Comparison of ENCODE assay signal across 18 cellular contexts in genomic region chr21:44321846-44322450, GRCh38. TPM values are rescaled to one million over a fixed set of nuclear protein-coding genes. Genes with fewer than 3 reads are reported as not detected.
DNase-seq lines count a peak whose midpoint lies in the region; ATAC-seq, FAIRE-seq and TF ChIP-seq lines count a peak whose summit lies in the region.
"Had no signal": no experiment of that assay in that cellular context is flagged by ENCODE, and none has a peak within 500 bp of the region (broad histone marks: within the 10 kb centered on the region; RNA-seq: fewer than 3 reads in every experiment).

No MANE protein-coding gene starts in this region.

- H2BK15ac ChIP-seq in H9 (ENCODE audit: low read depth, low read length), result no peak overlapping the region

- no peaks in the 10 kb centered on the region for H3K27me3 ChIP-seq in H9 (ENCODE audit: insufficient read depth, low read length)
- H3K27me3 ChIP-seq in K562 (ENCODE audit: control insufficient read depth in 2 of 2, insufficient read depth in 2 of 2, low read length in 2 of 2), result no peaks in the 10 kb centered on the region
- no peaks in the 10 kb centered on the region for H3K27me3 ChIP-seq in breast epithelium

- intact Hi-C loops in activated naive CD4-positive, alpha-beta T cell treated with anti-CD3 and anti-CD28 coated beads for 36 hours (cut with micrococcal nuclease), result no loop called here
- intact Hi-C loops in K562 (cut with micrococcal nuclease), result no loop called here
- intact Hi-C loops in breast epithelium (cut with DNase I; ENCODE audit: low total_unique reads), result no loop called here

- no peak overlapping the region for H3K4me3 Mint-ChIP-seq in activated naive CD4-positive, alpha-beta T cell treated with anti-CD3 and anti-CD28 coated beads for 36 hours
- H3K4me3 Mint-ChIP-seq in H9, result no peak overlapping the region
- H3K4me3 Mint-ChIP-seq: CD4-positive, alpha-beta T cell had no signal

- no peaks in the 10 kb centered on the region for H3K4me1 Mint-ChIP-seq in activated naive CD4-positive, alpha-beta T cell treated with anti-CD3 and anti-CD28 coated beads for 36 hours (ENCODE audit: low read depth)
- H3K4me1 Mint-ChIP-seq in H9, result no peaks in the 10 kb centered on the region

- POLR2A ChIA-PET in K562 (lab: Yijun Ruan, JAX), result interaction anchor here (0.6 to 1.2 kb wide), 2 partner anchors 10 to 1302 kb away, joined by 5 to 7 read pairs; no protein-coding TSS in a partner anchor

- H2BK20ac ChIP-seq in H9 (ENCODE audit: low read depth, low read length, poor library complexity, severe bottlenecking), result no peak overlapping the region

- H3K27ac ChIP-seq in H9 (ENCODE audit: insufficient read length, low read depth, low read length) (no peak overlapping the region), K562 (ENCODE audit: extremely low read depth, low read depth, low read length) (no peak overlapping the region), breast epithelium (no peak overlapping the region)
- H3K27ac ChIP-seq: 22Rv1, A549, C4-2B had no signal

- in situ Hi-C loops in K562 (cut with MboI), result no loop called here

- TF ChIP-seq CTCF in H9 (conservative IDR thresholded peaks at IDR 0.05) (peak; percentile 16; the same call in 2 of the 3 replicates), K562 (IDR thresholded peaks at IDR 0.05 in 2 of 3, conservative IDR thresholded peaks at IDR 0.05 in 1 of 3; ENCODE audit: insufficient read depth in 2 of 3, low read depth in 1 of 3, low read length in 3 of 3) (no peak), breast epithelium (IDR thresholded peaks at IDR 0.05) (no peak)

- CTCF ChIA-PET in activated naive CD4-positive, alpha-beta T cell treated with anti-CD3 and anti-CD28 coated beads for 36 hours (lab: Charles Lee), result no interaction called here
- CTCF ChIA-PET in K562 (lab: Yijun Ruan, JAX; ENCODE audit: low intra/inter-chr PET ratio), result no interaction called here

- peaks cover 84% of the 10 kb centered on the region; the same call in 2 of the 3 replicates for H3K36me3 ChIP-seq in K562 (ENCODE audit: control insufficient read depth, insufficient read depth, low read length)
- H3K36me3 ChIP-seq in breast epithelium, result peaks cover 8% of the 10 kb centered on the region

- TF ChIP-seq EP300 in K562 (IDR thresholded peaks at IDR 0.05; ENCODE audit: low read length), result no peak

- no peaks in the 10 kb centered on the region for H3K4me1 ChIP-seq in H9 (ENCODE audit: insufficient read depth, low read length)
- peaks cover 0 to 30% of the 10 kb centered on the region in 2 experiments; a peak in 1 of 5 replicates for H3K4me1 ChIP-seq in K562 (replicated peaks in 1 of 2; ENCODE audit: control insufficient read depth in 2 of 2, insufficient read depth in 2 of 2, low read length in 2 of 2)
- H3K4me1 ChIP-seq in breast epithelium, result no peaks in the 10 kb centered on the region
- H3K4me1 ChIP-seq: A549 had no signal

- H3K27me3 Mint-ChIP-seq in activated naive CD4-positive, alpha-beta T cell treated with anti-CD3 and anti-CD28 coated beads for 36 hours (ENCODE audit: low read depth), result no peaks in the 10 kb centered on the region
- H3K27me3 Mint-ChIP-seq in H9 (ENCODE audit: low read depth), result no peaks in the 10 kb centered on the region
- H3K27me3 Mint-ChIP-seq: CD4-positive, alpha-beta T cell had no signal

- no CpG with 5 or more reads among the region's 23 CpGs for WGBS in H9 (ENCODE audit: extremely low coverage, insufficient read length, low lambda C conversion rate)
- 93% methylated on average over 19 of the region's 23 CpGs for WGBS in K562 (ENCODE audit: insufficient coverage, low coverage, missing lambda C conversion rate)

- H3T11ph ChIP-seq in H9 (ENCODE audit: low read length), result no peak overlapping the region

- no peak overlapping the region for H2BK120ac ChIP-seq in H9 (ENCODE audit: low read depth, low read length, poor library complexity, severe bottlenecking)

- H2AFZ ChIP-seq in H9 (ENCODE audit: low read length) (no peak overlapping the region), K562 (ENCODE audit: low read depth, low read length) (no peak overlapping the region)

- H3K9ac ChIP-seq in H9 (ENCODE audit: extremely low read depth, insufficient read length, low read length) (no peak overlapping the region), K562 (ENCODE audit: insufficient read depth in 1 of 2, low read depth in 2 of 2, low read length in 2 of 2) (peak overlapping the region in 1 of 2 experiments; percentile 2; a peak in 1 of 4 replicates)

- no peaks in the 10 kb centered on the region for H4K20me1 ChIP-seq in H9 (ENCODE audit: control insufficient read depth, insufficient read depth, insufficient read length)
- 0 out of 2 replicates have a peak, but pooled peaks cover 5% of the 10 kb centered on the region for H4K20me1 ChIP-seq in K562 (replicated peaks; ENCODE audit: control insufficient read depth, insufficient read depth, low read length)

- H3K9me3 Mint-ChIP-seq in activated naive CD4-positive, alpha-beta T cell treated with anti-CD3 and anti-CD28 coated beads, Interleukin-2, amount 50 U/mL, for 72 hours, result no peaks in the 10 kb centered on the region
- no peaks in the 10 kb centered on the region for H3K9me3 Mint-ChIP-seq in activated naive CD4-positive, alpha-beta T cell treated with anti-CD3 and anti-CD28 coated beads for 36 hours
- no peaks in the 10 kb centered on the region for H3K9me3 Mint-ChIP-seq in H9
- H3K9me3 Mint-ChIP-seq: CD4-positive, alpha-beta T cell had no signal

- no peak for DNase-seq in activated naive CD4-positive, alpha-beta T cell treated with anti-CD3 and anti-CD28 coated beads, Interleukin-2, amount 50 U/mL, for 72 hours (ENCODE audit: low spot score in 2 of 2)
- no peak for DNase-seq in activated naive CD4-positive, alpha-beta T cell treated with anti-CD3 and anti-CD28 coated beads for 36 hours
- DNase-seq in H9, result no peak
- DNase-seq in K562 (ENCODE audit: extremely low read depth in 1 of 4, low spot score in 3 of 4), result no peak
- DNase-seq in breast epithelium (ENCODE audit: low spot score in 2 of 2), result no peak
- DNase-seq in NCI-H1694 (lab: John Stamatoyannopoulos, UW), result no peak
- DNase-seq: AML-193; CD4-positive, alpha-beta T cell; DMS153; DMS79; GDM1 had no signal

- no peak overlapping the region for H3K56ac ChIP-seq in H9 (ENCODE audit: insufficient read length, low read depth, low read length)

- H3K9me3 ChIP-seq in H9 (ENCODE audit: control insufficient read depth, low read depth, low read length) (no peaks in the 10 kb centered on the region), K562 (replicated peaks; ENCODE audit: control insufficient read depth, insufficient read depth, low read depth, low read length) (no peaks in the 10 kb centered on the region), breast epithelium (no peaks in the 10 kb centered on the region)
- H3K9me3 ChIP-seq: A549 had no signal

- no peak overlapping the region for H3K14ac ChIP-seq in H9 (ENCODE audit: insufficient read depth, low read length)

- TF ChIP-seq POLR2A in K562 (conservative IDR thresholded peaks at IDR 0.05) (no peak), breast epithelium (IDR thresholded peaks at IDR 0.05) (no peak)

- no peaks in the 10 kb centered on the region for H3K36me3 Mint-ChIP-seq in activated naive CD4-positive, alpha-beta T cell treated with anti-CD3 and anti-CD28 coated beads, Interleukin-2, amount 50 U/mL, for 72 hours
- peaks cover 5% of the 10 kb centered on the region for H3K36me3 Mint-ChIP-seq in activated naive CD4-positive, alpha-beta T cell treated with anti-CD3 and anti-CD28 coated beads for 36 hours (ENCODE audit: low read depth)
- H3K36me3 Mint-ChIP-seq in H9 (ENCODE audit: insufficient read depth in 1 of 3, low read depth in 3 of 3), result peaks cover 0 to 14% (median 12%) of the 10 kb centered on the region in 3 experiments; a peak in 5 of 7 replicates

- H3K79me2 ChIP-seq in H9 (ENCODE audit: insufficient read depth, low read length) (no peaks in the 10 kb centered on the region), K562 (ENCODE audit: control insufficient read depth, insufficient read depth, low read length) (no peaks in the 10 kb centered on the region)

- no peak overlapping the region for H4K8ac ChIP-seq in H9 (replicated peaks; ENCODE audit: insufficient read length, low read depth, low read length)

- H3K9me1 ChIP-seq in K562 (ENCODE audit: control insufficient read depth, insufficient read depth, low read length), result no peaks in the 10 kb centered on the region

- H2BK12ac ChIP-seq in H9 (ENCODE audit: insufficient read length, low read depth, low read length), result no peak overlapping the region

- H3K23ac ChIP-seq in H9 (ENCODE audit: insufficient read length, low read depth, low read length), result no peak overlapping the region

- H3K4me3 ChIP-seq in K562 (no peak overlapping the region), breast epithelium (no peak overlapping the region)
- H3K4me3 ChIP-seq: A549 had no signal

- H3K18ac ChIP-seq in H9 (ENCODE audit: insufficient read length, low read depth, low read length), result no peak overlapping the region

- ATAC-seq in activated naive CD4-positive, alpha-beta T cell treated with anti-CD3 and anti-CD28 coated beads, Interleukin-2, amount 50 U/mL, for 72 hours, result no peak
- ATAC-seq in K562 (no peak), HG02885 (IDR thresholded peaks at IDR 0.05; ENCODE audit: poor library complexity, unreplicated experiment) (no peak)
- ATAC-seq: A549 had no signal

- BruUV-seq in K562 (replicated peaks; lab: Mats Ljungman, UMichigan), result no TSS peak

- H2AK5ac ChIP-seq in H9 (ENCODE audit: insufficient read length, low read length), result no peak overlapping the region

- no peak overlapping the region for H3K4me2 ChIP-seq in H9 (ENCODE audit: insufficient read depth, insufficient read length, low read length)
- H3K4me2 ChIP-seq in K562 (ENCODE audit: insufficient read depth, low read length), result no peak overlapping the region
- H3K4me2 ChIP-seq: A549 had no signal

- peak overlapping the region; percentile 48 to 77 for H3K27ac Mint-ChIP-seq in activated naive CD4-positive, alpha-beta T cell treated with anti-CD3 and anti-CD28 coated beads, Interleukin-2, amount 50 U/mL, for 72 hours
- H3K27ac Mint-ChIP-seq in activated naive CD4-positive, alpha-beta T cell treated with anti-CD3 and anti-CD28 coated beads for 36 hours, result no peak overlapping the region
- no peak overlapping the region for H3K27ac Mint-ChIP-seq in H9
- H3K27ac Mint-ChIP-seq: CD4-positive, alpha-beta T cell had no signal

- H2BK5ac ChIP-seq in H9 (ENCODE audit: insufficient read length, low read length), result no peak overlapping the region

- FAIRE-seq in K562 (lab: Jason Lieb, UNC), result no peak
- FAIRE-seq: A549 had no signal

- no peak overlapping the region for H4K91ac ChIP-seq in H9 (ENCODE audit: insufficient read length, low read depth, low read length)

- H3K4ac ChIP-seq in H9 (ENCODE audit: low read depth, low read length), result no peak overlapping the region

- H4K5ac ChIP-seq in H9 (ENCODE audit: insufficient read length, low read depth, low read length), result no peak overlapping the region

- no peaks in the 10 kb centered on the region for H3K23me2 ChIP-seq in H9 (ENCODE audit: insufficient read length, low read depth, low read length, poor library complexity, severe bottlenecking)

- H3K79me1 ChIP-seq in H9 (ENCODE audit: insufficient read depth, low read depth, low read length, poor library complexity, severe bottlenecking), result no peaks in the 10 kb centered on the region

- TF ChIP-seq RAD21 in K562 (CRISPR knock-in tag; conservative IDR thresholded peaks at IDR 0.05 in 1 of 2, IDR thresholded peaks at IDR 0.05 in 1 of 2), result no peak

RNA-seq across cellular contexts. Expression of gene CFAP410, which starts 17.2 kb away (rescaled TPM):
- total RNA-seq in activated naive CD4-positive, alpha-beta T cell treated with anti-CD3 and anti-CD28 coated beads, Interleukin-2, amount 50 U/mL, for 72 hours, result 10 to 100 TPM; 16.5 to 17.3 TPM
- 10 to 100 TPM; 13.2 to 14.8 TPM for total RNA-seq in activated naive CD4-positive, alpha-beta T cell treated with anti-CD3 and anti-CD28 coated beads for 36 hours
- 16.9 and 17.0 TPM in 2 replicates for total RNA-seq in H9 (2021)
- total RNA-seq in K562 (2011; cell fraction: chromatin; rRNA removed; ENCODE audit: low replicate concordance), result 10.0 and 50.7 TPM in 2 replicates
- 29.3 and 41.0 TPM in 2 replicates for total RNA-seq in K562 (2011; cell fraction: nucleolus; rRNA removed)
- total RNA-seq in K562 (2011; cell fraction: nucleoplasm; rRNA removed), result 13.9 and 21.2 TPM in 2 replicates
- total RNA-seq in K562 (2014; rRNA removed), result 12.6 and 17.3 TPM in 2 replicates
- total RNA-seq in K562 (2014; rRNA removed; fragmentation: Illumina TruSeq; extraction: Trizol), result 0.35 and 0.55 TPM in 2 replicates
- total RNA-seq in K562 (2015; rRNA removed; fragmentation: Illumina TruSeq; extraction: Trizol), result 2.6 and 2.7 TPM in 2 replicates
- total RNA-seq in K562 (2021), result 7.6 and 8.3 TPM in 2 replicates
- polyA plus RNA-seq in K562 (2011; rRNA removed), result 2.3 and 5.5 TPM in 2 replicates
- 5.7 and 16.5 TPM in 2 replicates for polyA plus RNA-seq in K562 (2011; cell fraction: cytosol; rRNA removed)
- 37.7 and 66.6 TPM in 2 replicates for polyA plus RNA-seq in K562 (2011; cell fraction: nucleus; rRNA removed)
- 6.3 and 16.5 TPM in 2 replicates for polyA plus RNA-seq in K562 (2012)
- 0.52 and 2.1 TPM in 2 replicates for polyA plus RNA-seq in K562 (2014; fragmentation: Illumina TruSeq; extraction: Trizol)
- under 1 TPM; 0.07 to 0.18 TPM for polyA plus RNA-seq in K562 (2014; fragmentation: Nextera tagmentation; extraction: Ambion mirVana)
- polyA plus RNA-seq in K562 (2014; rRNA removed), result 6.5 and 8.1 TPM in 2 replicates
- polyA minus RNA-seq in K562 (2011; rRNA and poly(A)+ RNA removed), result 0.57 and 0.91 TPM in 2 replicates
- polyA minus RNA-seq in K562 (2011; cell fraction: cytosol; rRNA and poly(A)+ RNA removed), result 2.2 and 2.5 TPM in 2 replicates
- 9.4 and 10.2 TPM in 2 replicates for polyA minus RNA-seq in K562 (2011; cell fraction: nucleus; rRNA and poly(A)+ RNA removed)
- 10 to 100 TPM; 22.2 to 31.1 (median 27.8) TPM for total RNA-seq in breast epithelium

RNA-seq across cellular contexts. Expression of gene PFKL, which starts 22.1 kb away (rescaled TPM):
- total RNA-seq in activated naive CD4-positive, alpha-beta T cell treated with anti-CD3 and anti-CD28 coated beads, Interleukin-2, amount 50 U/mL, for 72 hours, result 100 to 1,000 TPM in 1 of 2 donors, 10 to 100 TPM in 1; 88.8 to 223 TPM
- 100 to 1,000 TPM; 166 to 171 TPM for total RNA-seq in activated naive CD4-positive, alpha-beta T cell treated with anti-CD3 and anti-CD28 coated beads for 36 hours
- total RNA-seq in H9 (2021) (105 and 107 TPM in 2 replicates), K562 (2014; rRNA removed) (86.9 and 98.3 TPM in 2 replicates), K562 (2014; rRNA removed; fragmentation: Illumina TruSeq; extraction: Trizol) (13.8 and 22.2 TPM in 2 replicates), K562 (2015; rRNA removed; fragmentation: Illumina TruSeq; extraction: Trizol) (45.6 and 45.8 TPM in 2 replicates), K562 (2021) (108 and 124 TPM in 2 replicates), breast epithelium (100 to 1,000 TPM in 1 of 3 donors, 10 to 100 TPM in 2; 80.9 to 101 (median 97.9) TPM)
- 83.4 and 274 TPM in 2 replicates for total RNA-seq in K562 (2011; cell fraction: chromatin; rRNA removed; ENCODE audit: low replicate concordance)
- 193 and 201 TPM in 2 replicates for total RNA-seq in K562 (2011; cell fraction: nucleolus; rRNA removed)
- total RNA-seq in K562 (2011; cell fraction: nucleoplasm; rRNA removed), result 97.9 and 105 TPM in 2 replicates
- polyA plus RNA-seq in K562 (2011; rRNA removed) (50.0 and 84.1 TPM in 2 replicates), K562 (2014; fragmentation: Illumina TruSeq; extraction: Trizol) (37.6 and 65.2 TPM in 2 replicates), K562 (2014; fragmentation: Nextera tagmentation; extraction: Ambion mirVana) (1 to 10 TPM; 1.1 to 3.9 TPM), K562 (2014; rRNA removed) (83.0 and 83.1 TPM in 2 replicates)
- polyA plus RNA-seq in K562 (2011; cell fraction: cytosol; rRNA removed), result 68.5 and 125 TPM in 2 replicates
- 244 and 346 TPM in 2 replicates for polyA plus RNA-seq in K562 (2011; cell fraction: nucleus; rRNA removed)
- 106 and 149 TPM in 2 replicates for polyA plus RNA-seq in K562 (2012)
- polyA minus RNA-seq in K562 (2011; rRNA and poly(A)+ RNA removed), result 29.0 and 37.5 TPM in 2 replicates
- 63.7 and 76.3 TPM in 2 replicates for polyA minus RNA-seq in K562 (2011; cell fraction: cytosol; rRNA and poly(A)+ RNA removed)
- polyA minus RNA-seq in K562 (2011; cell fraction: nucleus; rRNA and poly(A)+ RNA removed), result 42.3 and 49.5 TPM in 2 replicates

RNA-seq across cellular contexts. Expression of gene TRPM2, which starts 31.5 kb away (rescaled TPM):
- 10 to 100 TPM in 1 of 2 donors, 1 to 10 TPM in 1; 8.5 to 16.3 TPM for total RNA-seq in activated naive CD4-positive, alpha-beta T cell treated with anti-CD3 and anti-CD28 coated beads, Interleukin-2, amount 50 U/mL, for 72 hours
- total RNA-seq in activated naive CD4-positive, alpha-beta T cell treated with anti-CD3 and anti-CD28 coated beads for 36 hours, result 1 to 10 TPM; 2.5 to 3.5 TPM
- total RNA-seq in H9 (2021) (0.11 and 0.68 TPM in 2 replicates), K562 (2014; rRNA removed) (1.5 and 2.1 TPM in 2 replicates), K562 (2014; rRNA removed; fragmentation: Illumina TruSeq; extraction: Trizol) (0.29 and 0.33 TPM in 2 replicates), K562 (2015; rRNA removed; fragmentation: Illumina TruSeq; extraction: Trizol) (2.0 and 2.2 TPM in 2 replicates), K562 (2021) (1.9 and 2.1 TPM in 2 replicates), breast epithelium (1 to 10 TPM; 4.3 to 7.9 (median 7.2) TPM)
- 0.09 and 0.42 TPM in 2 replicates for total RNA-seq in K562 (2011; cell fraction: chromatin; rRNA removed; ENCODE audit: low replicate concordance)
- total RNA-seq in K562 (2011; cell fraction: nucleolus; rRNA removed), result 0.13 and 0.17 TPM in 2 replicates
- total RNA-seq in K562 (2011; cell fraction: nucleoplasm; rRNA removed), result 0.29 and 0.38 TPM in 2 replicates
- polyA plus RNA-seq in K562 (2011; rRNA removed) (0.34 and 0.36 TPM in 2 replicates), K562 (2014; fragmentation: Illumina TruSeq; extraction: Trizol) (0.98 and 1.7 TPM in 2 replicates), K562 (2014; fragmentation: Nextera tagmentation; extraction: Ambion mirVana) (not detected), K562 (2014; rRNA removed) (0.82 and 2.0 TPM in 2 replicates)
- 0.40 and 1.3 TPM in 2 replicates for polyA plus RNA-seq in K562 (2011; cell fraction: cytosol; rRNA removed)
- 0.45 and 0.75 TPM in 2 replicates for polyA plus RNA-seq in K562 (2011; cell fraction: nucleus; rRNA removed)
- 2.1 and 3.8 TPM in 2 replicates for polyA plus RNA-seq in K562 (2012)
- 0.11 and 0.36 TPM in 2 replicates for polyA minus RNA-seq in K562 (2011; rRNA and poly(A)+ RNA removed)
- polyA minus RNA-seq in K562 (2011; cell fraction: cytosol; rRNA and poly(A)+ RNA removed), result 0.64 and 1.7 TPM in 2 replicates
- 0.33 and 0.54 TPM in 2 replicates for polyA minus RNA-seq in K562 (2011; cell fraction: nucleus; rRNA and poly(A)+ RNA removed)
- polyA plus RNA-seq: BJ had no signal

RNA-seq across cellular contexts. Expression of gene AIRE, which starts 36.3 kb away (rescaled TPM):
- not detected for total RNA-seq in activated naive CD4-positive, alpha-beta T cell treated with anti-CD3 and anti-CD28 coated beads, Interleukin-2, amount 50 U/mL, for 72 hours
- total RNA-seq in activated naive CD4-positive, alpha-beta T cell treated with anti-CD3 and anti-CD28 coated beads for 36 hours, result not detected
- total RNA-seq in H9 (2021) (0.17 and 0.39 TPM in 2 replicates), K562 (2014; rRNA removed) (not detected in 2 replicates), K562 (2014; rRNA removed; fragmentation: Illumina TruSeq; extraction: Trizol) (not detected in 2 replicates), K562 (2015; rRNA removed; fragmentation: Illumina TruSeq; extraction: Trizol) (not detected in 2 replicates), K562 (2021) (not detected in 2 replicates), breast epithelium (not detected)
- 0.18 TPM in 1 of 2 replicates, not detected in the other for total RNA-seq in K562 (2011; cell fraction: chromatin; rRNA removed; ENCODE audit: low replicate concordance)
- total RNA-seq in K562 (2011; cell fraction: nucleolus; rRNA removed), result not detected in 2 replicates
- not detected in 2 replicates for total RNA-seq in K562 (2011; cell fraction: nucleoplasm; rRNA removed)
- polyA plus RNA-seq in K562 (2011; rRNA removed) (not detected in 2 replicates), K562 (2014; fragmentation: Illumina TruSeq; extraction: Trizol) (not detected in 2 replicates), K562 (2014; fragmentation: Nextera tagmentation; extraction: Ambion mirVana) (under 1 TPM in 1 of 2 experiments, not detected in 1; 0.01 TPM), K562 (2014; rRNA removed) (not detected in 2 replicates)
- not detected in 2 replicates for polyA plus RNA-seq in K562 (2011; cell fraction: cytosol; rRNA removed)
- polyA plus RNA-seq in K562 (2011; cell fraction: nucleus; rRNA removed), result not detected in 2 replicates
- polyA plus RNA-seq in K562 (2012), result 0.01 TPM in 1 of 2 replicates, not detected in the other
- polyA minus RNA-seq in K562 (2011; rRNA and poly(A)+ RNA removed), result not detected in 2 replicates
- polyA minus RNA-seq in K562 (2011; cell fraction: cytosol; rRNA and poly(A)+ RNA removed), result not detected in 2 replicates
- not detected in 2 replicates for polyA minus RNA-seq in K562 (2011; cell fraction: nucleus; rRNA and poly(A)+ RNA removed)
- total RNA-seq: Daoy, H4 had no signal
- polyA plus RNA-seq: A549 had no signal

Comparison
In these comparisons a context has a peak if more than half of its experiments do, and no peak if none do; other contexts are left out.
1. H3K27ac Mint-ChIP-seq: peak in activated naive CD4-positive, alpha-beta T cell treated with anti-CD3 and anti-CD28 coated beads, Interleukin-2, amount 50 U/mL, for 72 hours (2 of 2); none in activated naive CD4-positive, alpha-beta T cell treated with anti-CD3 and anti-CD28 coated beads for 36 hours (single experiment) and H9 (0 of 3).